In genomic region chr13:46288570-46289259, GRCh38 we compare ENCODE assay signal across 8 cellular contexts.
DNase-seq lines count a peak whose midpoint lies in the region; ATAC-seq and TF ChIP-seq lines count a peak whose summit lies in the region.

No MANE protein-coding gene starts in this region.

- H3K9me3 Mint-ChIP-seq in mesothelial cell of epicardium, result no peaks in the 10 kb centered on the region

- peak; percentile 19 for DNase-seq in stimulated activated CD4-positive, alpha-beta T cell treated with anti-CD3 and anti-CD28 coated beads, Interleukin-2, amount 100 ng/mL, for 4 hours (ENCODE audit: low read depth)
- DNase-seq in stimulated activated CD4-positive, alpha-beta T cell treated with anti-CD3 and anti-CD28 coated beads, Interleukin-1b, Interleukin-23, amount 100 ng/mL, for 48 hours, result no peak
- DNase-seq in NOMO-1 (lab: John Stamatoyannopoulos, UW; ENCODE audit: unreplicated experiment in 2 of 2) (peak; percentile 35 to 77), cerebellar cortex (ENCODE audit: low spot score) (peak; percentile 15), mesothelial cell of epicardium (ENCODE audit: low spot score in 2 of 2, unreplicated experiment in 2 of 2) (no peak)

- no peaks in the 10 kb centered on the region for H3K27me3 Mint-ChIP-seq in mesothelial cell of epicardium (ENCODE audit: low read depth)

- H3K27ac Mint-ChIP-seq in mesothelial cell of epicardium, result no peak overlapping the region

- peaks cover 25% of the 10 kb centered on the region for H3K4me1 Mint-ChIP-seq in mesothelial cell of epicardium

- no peaks in the 10 kb centered on the region for H3K36me3 Mint-ChIP-seq in mesothelial cell of epicardium

- no peak overlapping the region for H3K4me3 Mint-ChIP-seq in mesothelial cell of epicardium

- peak; percentile 60 for TF ChIP-seq CTCF in mesothelial cell of epicardium (IDR thresholded peaks at IDR 0.05; ENCODE audit: unreplicated experiment)

- ATAC-seq in HG03066 (IDR thresholded peaks at IDR 0.05; ENCODE audit: low read depth, unreplicated experiment) (peak; percentile 70), HG03139 (IDR thresholded peaks at IDR 0.05; ENCODE audit: unreplicated experiment) (no peak), HG03108 (IDR thresholded peaks at IDR 0.05; ENCODE audit: unreplicated experiment) (no peak)

Comparison
In these comparisons a context has a peak if more than half of its experiments do, and no peak if none do; other contexts are left out.
1. DNase-seq: peak in stimulated activated CD4-positive, alpha-beta T cell treated with anti-CD3 and anti-CD28 coated beads, Interleukin-2, amount 100 ng/mL, for 4 hours (single experiment), NOMO-1 (2 of 2) and cerebellar cortex (single experiment); none in stimulated activated CD4-positive, alpha-beta T cell treated with anti-CD3 and anti-CD28 coated beads, Interleukin-1b, Interleukin-23, amount 100 ng/mL, for 48 hours (single experiment) and mesothelial cell of epicardium (0 of 2).